Comparison of ENCODE assay signal across 1 cellular context in the genomic region with DNA sequence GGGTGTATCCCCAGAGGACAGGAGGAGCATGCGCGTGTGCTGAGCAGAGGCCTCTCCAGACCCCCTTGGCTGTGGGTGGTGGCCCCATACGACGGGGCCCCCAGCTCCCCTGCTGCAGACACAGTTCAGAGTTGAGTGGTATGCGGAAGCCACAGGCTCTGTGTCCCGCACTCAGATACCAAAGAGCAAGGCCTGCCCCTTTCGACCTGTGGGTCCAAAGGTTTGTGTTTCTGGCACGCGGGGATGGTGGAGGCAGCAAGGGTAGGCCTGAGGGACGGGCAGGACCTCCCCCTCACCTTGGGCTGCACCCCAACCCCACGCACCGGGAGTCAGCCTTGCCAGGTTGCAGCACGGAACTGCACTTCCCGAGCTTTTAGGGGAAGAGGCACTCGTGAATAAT.
A peak's percentile ranks its signal among the peaks of the same experiment; 100 is the strongest.
TF ChIP-seq lines count a peak whose summit lies in the region.

A gene (plus strand): TSS at position 328 of the 400 bp plus-strand sequence. CDS start 5,649 bp downstream, outside the sequence.

TF ChIP-seq in HepG2, 621 proteins besides CTCF, POLR2A, EP300 and RAD21 (continued from another document):
- TF ChIP-seq, protein P1, sequence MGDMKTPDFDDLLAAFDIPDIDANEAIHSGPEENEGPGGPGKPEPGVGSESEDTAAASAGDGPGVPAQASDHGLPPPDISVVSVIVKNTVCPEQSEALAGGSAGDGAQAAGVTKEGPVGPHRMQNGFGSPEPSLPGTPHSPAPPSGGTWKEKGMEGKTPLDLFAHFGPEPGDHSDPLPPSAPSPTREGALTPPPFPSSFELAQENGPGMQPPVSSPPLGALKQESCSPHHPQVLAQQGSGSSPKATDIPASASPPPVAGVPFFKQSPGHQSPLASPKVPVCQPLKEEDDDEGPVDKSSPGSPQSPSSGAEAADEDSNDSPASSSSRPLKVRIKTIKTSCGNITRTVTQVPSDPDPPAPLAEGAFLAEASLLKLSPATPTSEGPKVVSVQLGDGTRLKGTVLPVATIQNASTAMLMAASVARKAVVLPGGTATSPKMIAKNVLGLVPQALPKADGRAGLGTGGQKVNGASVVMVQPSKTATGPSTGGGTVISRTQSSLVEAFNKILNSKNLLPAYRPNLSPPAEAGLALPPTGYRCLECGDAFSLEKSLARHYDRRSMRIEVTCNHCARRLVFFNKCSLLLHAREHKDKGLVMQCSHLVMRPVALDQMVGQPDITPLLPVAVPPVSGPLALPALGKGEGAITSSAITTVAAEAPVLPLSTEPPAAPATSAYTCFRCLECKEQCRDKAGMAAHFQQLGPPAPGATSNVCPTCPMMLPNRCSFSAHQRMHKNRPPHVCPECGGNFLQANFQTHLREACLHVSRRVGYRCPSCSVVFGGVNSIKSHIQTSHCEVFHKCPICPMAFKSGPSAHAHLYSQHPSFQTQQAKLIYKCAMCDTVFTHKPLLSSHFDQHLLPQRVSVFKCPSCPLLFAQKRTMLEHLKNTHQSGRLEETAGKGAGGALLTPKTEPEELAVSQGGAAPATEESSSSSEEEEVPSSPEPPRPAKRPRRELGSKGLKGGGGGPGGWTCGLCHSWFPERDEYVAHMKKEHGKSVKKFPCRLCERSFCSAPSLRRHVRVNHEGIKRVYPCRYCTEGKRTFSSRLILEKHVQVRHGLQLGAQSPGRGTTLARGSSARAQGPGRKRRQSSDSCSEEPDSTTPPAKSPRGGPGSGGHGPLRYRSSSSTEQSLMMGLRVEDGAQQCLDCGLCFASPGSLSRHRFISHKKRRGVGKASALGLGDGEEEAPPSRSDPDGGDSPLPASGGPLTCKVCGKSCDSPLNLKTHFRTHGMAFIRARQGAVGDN (CRISPR knock-in tag; IDR thresholded peaks at IDR 0.05): peak; percentile 63
- TF ChIP-seq HCFC1 (IDR thresholded peaks at IDR 0.05; ENCODE audit: low read depth, low read length) (no peak), ZNF879 (CRISPR knock-in tag; IDR thresholded peaks at IDR 0.05) (no peak), MIER2 (CRISPR knock-in tag; IDR thresholded peaks at IDR 0.05) (peak; percentile 64; the same call in 1 of the 2 replicates), HNRNPL (IDR thresholded peaks at IDR 0.05; ENCODE audit: low read depth, low read length) (0 out of 2 replicates have a peak, but pooled peaks have one; percentile 25), ZNF337 (CRISPR knock-in tag; IDR thresholded peaks at IDR 0.05; ENCODE audit: borderline replicate concordance, low read depth) (no peak), ZNF101 (CRISPR knock-in tag; IDR thresholded peaks at IDR 0.05; ENCODE audit: borderline replicate concordance, low read depth) (no peak), ZSCAN20 (CRISPR knock-in tag; IDR thresholded peaks at IDR 0.05; ENCODE audit: borderline replicate concordance) (no peak), NR2F1 (CRISPR knock-in tag; IDR thresholded peaks at IDR 0.05) (peak in 1 of 2 experiments; percentile 13; a peak in 1 of 4 replicates), KAT7 (CRISPR knock-in tag; IDR thresholded peaks at IDR 0.05; ENCODE audit: borderline replicate concordance) (no peak), ZSCAN30 (CRISPR knock-in tag; IDR thresholded peaks at IDR 0.05) (no peak), NR2F6 (IDR thresholded peaks at IDR 0.05) (0 out of 2 replicates have a peak, but pooled peaks have one; percentile 37), NR2F6 (CRISPR knock-in tag; IDR thresholded peaks at IDR 0.05) (0 out of 2 replicates have a peak, but pooled peaks have one; percentile 40), NR2C2 (CRISPR knock-in tag; IDR thresholded peaks at IDR 0.05; ENCODE audit: borderline replicate concordance) (no peak), NFIC (IDR thresholded peaks at IDR 0.05; ENCODE audit: low read length) (no peak), SP5 (CRISPR knock-in tag; IDR thresholded peaks at IDR 0.05; ENCODE audit: borderline replicate concordance, low read depth) (0 out of 2 replicates have a peak, but pooled peaks have one; percentile 23), RXRA (CRISPR knock-in tag; IDR thresholded peaks at IDR 0.05) (peak; percentile 21; the same call in 1 of the 2 replicates), WIZ (CRISPR knock-in tag; IDR thresholded peaks at IDR 0.05) (no peak), ZNF501 (CRISPR knock-in tag; IDR thresholded peaks at IDR 0.05) (no peak)
- TF ChIP-seq, protein P2, sequence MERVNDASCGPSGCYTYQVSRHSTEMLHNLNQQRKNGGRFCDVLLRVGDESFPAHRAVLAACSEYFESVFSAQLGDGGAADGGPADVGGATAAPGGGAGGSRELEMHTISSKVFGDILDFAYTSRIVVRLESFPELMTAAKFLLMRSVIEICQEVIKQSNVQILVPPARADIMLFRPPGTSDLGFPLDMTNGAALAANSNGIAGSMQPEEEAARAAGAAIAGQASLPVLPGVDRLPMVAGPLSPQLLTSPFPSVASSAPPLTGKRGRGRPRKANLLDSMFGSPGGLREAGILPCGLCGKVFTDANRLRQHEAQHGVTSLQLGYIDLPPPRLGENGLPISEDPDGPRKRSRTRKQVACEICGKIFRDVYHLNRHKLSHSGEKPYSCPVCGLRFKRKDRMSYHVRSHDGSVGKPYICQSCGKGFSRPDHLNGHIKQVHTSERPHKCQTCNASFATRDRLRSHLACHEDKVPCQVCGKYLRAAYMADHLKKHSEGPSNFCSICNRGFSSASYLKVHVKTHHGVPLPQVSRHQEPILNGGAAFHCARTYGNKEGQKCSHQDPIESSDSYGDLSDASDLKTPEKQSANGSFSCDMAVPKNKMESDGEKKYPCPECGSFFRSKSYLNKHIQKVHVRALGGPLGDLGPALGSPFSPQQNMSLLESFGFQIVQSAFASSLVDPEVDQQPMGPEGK (CRISPR knock-in tag; IDR thresholded peaks at IDR 0.05): peak; percentile 80
- TF ChIP-seq, protein P3, sequence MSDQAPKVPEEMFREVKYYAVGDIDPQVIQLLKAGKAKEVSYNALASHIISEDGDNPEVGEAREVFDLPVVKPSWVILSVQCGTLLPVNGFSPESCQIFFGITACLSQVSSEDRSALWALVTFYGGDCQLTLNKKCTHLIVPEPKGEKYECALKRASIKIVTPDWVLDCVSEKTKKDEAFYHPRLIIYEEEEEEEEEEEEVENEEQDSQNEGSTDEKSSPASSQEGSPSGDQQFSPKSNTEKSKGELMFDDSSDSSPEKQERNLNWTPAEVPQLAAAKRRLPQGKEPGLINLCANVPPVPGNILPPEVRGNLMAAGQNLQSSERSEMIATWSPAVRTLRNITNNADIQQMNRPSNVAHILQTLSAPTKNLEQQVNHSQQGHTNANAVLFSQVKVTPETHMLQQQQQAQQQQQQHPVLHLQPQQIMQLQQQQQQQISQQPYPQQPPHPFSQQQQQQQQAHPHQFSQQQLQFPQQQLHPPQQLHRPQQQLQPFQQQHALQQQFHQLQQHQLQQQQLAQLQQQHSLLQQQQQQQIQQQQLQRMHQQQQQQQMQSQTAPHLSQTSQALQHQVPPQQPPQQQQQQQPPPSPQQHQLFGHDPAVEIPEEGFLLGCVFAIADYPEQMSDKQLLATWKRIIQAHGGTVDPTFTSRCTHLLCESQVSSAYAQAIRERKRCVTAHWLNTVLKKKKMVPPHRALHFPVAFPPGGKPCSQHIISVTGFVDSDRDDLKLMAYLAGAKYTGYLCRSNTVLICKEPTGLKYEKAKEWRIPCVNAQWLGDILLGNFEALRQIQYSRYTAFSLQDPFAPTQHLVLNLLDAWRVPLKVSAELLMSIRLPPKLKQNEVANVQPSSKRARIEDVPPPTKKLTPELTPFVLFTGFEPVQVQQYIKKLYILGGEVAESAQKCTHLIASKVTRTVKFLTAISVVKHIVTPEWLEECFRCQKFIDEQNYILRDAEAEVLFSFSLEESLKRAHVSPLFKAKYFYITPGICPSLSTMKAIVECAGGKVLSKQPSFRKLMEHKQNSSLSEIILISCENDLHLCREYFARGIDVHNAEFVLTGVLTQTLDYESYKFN (CRISPR knock-in tag; conservative IDR thresholded peaks at IDR 0.05): peak; percentile 71
- TF ChIP-seq, protein P4, sequence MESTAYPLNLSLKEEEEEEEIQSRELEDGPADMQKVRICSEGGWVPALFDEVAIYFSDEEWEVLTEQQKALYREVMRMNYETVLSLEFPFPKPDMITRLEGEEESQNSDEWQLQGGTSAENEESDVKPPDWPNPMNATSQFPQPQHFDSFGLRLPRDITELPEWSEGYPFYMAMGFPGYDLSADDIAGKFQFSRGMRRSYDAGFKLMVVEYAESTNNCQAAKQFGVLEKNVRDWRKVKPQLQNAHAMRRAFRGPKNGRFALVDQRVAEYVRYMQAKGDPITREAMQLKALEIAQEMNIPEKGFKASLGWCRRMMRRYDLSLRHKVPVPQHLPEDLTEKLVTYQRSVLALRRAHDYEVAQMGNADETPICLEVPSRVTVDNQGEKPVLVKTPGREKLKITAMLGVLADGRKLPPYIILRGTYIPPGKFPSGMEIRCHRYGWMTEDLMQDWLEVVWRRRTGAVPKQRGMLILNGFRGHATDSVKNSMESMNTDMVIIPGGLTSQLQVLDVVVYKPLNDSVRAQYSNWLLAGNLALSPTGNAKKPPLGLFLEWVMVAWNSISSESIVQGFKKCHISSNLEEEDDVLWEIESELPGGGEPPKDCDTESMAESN (CRISPR knock-in tag; conservative IDR thresholded peaks at IDR 0.05): 0 out of 2 replicates have a peak, but pooled peaks have one; percentile 37
- TF ChIP-seq, protein P5, sequence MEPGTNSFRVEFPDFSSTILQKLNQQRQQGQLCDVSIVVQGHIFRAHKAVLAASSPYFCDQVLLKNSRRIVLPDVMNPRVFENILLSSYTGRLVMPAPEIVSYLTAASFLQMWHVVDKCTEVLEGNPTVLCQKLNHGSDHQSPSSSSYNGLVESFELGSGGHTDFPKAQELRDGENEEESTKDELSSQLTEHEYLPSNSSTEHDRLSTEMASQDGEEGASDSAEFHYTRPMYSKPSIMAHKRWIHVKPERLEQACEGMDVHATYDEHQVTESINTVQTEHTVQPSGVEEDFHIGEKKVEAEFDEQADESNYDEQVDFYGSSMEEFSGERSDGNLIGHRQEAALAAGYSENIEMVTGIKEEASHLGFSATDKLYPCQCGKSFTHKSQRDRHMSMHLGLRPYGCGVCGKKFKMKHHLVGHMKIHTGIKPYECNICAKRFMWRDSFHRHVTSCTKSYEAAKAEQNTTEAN (CRISPR knock-in tag; conservative IDR thresholded peaks at IDR 0.05): no peak
- TF ChIP-seq, protein P6, sequence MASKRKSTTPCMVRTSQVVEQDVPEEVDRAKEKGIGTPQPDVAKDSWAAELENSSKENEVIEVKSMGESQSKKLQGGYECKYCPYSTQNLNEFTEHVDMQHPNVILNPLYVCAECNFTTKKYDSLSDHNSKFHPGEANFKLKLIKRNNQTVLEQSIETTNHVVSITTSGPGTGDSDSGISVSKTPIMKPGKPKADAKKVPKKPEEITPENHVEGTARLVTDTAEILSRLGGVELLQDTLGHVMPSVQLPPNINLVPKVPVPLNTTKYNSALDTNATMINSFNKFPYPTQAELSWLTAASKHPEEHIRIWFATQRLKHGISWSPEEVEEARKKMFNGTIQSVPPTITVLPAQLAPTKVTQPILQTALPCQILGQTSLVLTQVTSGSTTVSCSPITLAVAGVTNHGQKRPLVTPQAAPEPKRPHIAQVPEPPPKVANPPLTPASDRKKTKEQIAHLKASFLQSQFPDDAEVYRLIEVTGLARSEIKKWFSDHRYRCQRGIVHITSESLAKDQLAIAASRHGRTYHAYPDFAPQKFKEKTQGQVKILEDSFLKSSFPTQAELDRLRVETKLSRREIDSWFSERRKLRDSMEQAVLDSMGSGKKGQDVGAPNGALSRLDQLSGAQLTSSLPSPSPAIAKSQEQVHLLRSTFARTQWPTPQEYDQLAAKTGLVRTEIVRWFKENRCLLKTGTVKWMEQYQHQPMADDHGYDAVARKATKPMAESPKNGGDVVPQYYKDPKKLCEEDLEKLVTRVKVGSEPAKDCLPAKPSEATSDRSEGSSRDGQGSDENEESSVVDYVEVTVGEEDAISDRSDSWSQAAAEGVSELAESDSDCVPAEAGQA (IDR thresholded peaks at IDR 0.05; ENCODE audit: low read depth): no peak
- TF ChIP-seq, protein P6 (CRISPR knock-in tag; IDR thresholded peaks at IDR 0.05; ENCODE audit: borderline replicate concordance): no peak
